ENCODE assay signal across 12 cellular contexts in the genomic region with DNA sequence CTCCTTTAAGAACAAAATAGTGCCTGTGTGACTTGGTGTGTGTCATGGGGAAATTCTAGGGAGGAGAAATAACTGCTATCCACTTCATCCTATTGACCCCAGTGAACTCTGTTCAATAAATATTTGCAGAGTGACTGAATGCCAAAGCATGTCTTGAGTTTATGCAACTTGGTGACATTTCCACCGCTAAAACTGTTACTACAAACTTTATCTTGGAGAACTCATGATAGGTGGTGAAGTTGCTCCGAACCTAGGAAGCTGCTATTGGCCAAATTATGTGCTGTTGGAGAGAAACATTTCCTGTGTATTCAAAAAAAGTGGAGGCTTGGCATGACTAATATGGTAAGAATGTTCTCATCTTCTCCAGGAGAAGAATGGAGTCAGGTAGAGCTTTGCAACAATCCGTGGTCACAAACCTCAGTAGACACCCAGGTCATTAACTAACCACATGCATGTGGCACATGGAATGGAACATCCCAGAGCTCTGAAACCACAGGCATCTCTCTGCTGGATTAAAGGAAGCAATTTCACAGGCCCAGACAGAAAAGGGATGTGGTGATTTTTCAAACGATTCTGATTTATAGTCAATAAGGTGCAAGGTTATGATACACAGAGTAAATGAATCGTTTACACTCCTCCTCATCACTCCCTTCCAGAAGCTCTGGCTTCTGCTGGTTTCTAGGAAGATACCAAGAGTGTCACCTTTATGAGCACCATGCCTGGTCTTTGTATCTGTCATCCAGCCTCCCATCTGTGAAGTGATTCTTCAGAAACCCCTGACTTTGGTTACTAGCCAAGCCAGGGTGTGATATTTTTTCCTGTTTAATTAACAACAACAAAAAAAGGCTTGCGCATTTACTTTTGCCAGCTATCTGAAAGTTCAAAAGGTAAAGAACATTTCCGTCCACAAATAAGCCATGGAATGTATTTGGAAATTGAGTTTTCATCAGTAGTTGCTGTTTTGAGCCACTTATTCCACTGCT.
DNase-seq lines count a peak whose midpoint lies in the region; ATAC-seq and TF ChIP-seq lines count a peak whose summit lies in the region.
"Had no signal": no experiment of that assay in that cellular context is flagged by ENCODE, and none has a peak within 500 bp of the region (broad histone marks: within the 10 kb centered on the region; RNA-seq: fewer than 3 reads in every experiment).

No MANE protein-coding gene starts in this region.

- H3K9me3 ChIP-seq in mesodermal cell (ENCODE audit: control insufficient read depth, low read length): no peaks in the 10 kb centered on the region

- 88 to 100% methylated on average over 3 to 4 of the region's 7 CpGs for WGBS in mesodermal cell (ENCODE audit: insufficient coverage in 2 of 2), 2 experiments

- no peak for TF ChIP-seq CTCF in AG09319 (IDR thresholded peaks at IDR 0.05; ENCODE audit: low read depth, low read length)

- no peak for ATAC-seq in left colon
- ATAC-seq: stimulated activated naive CD8-positive, alpha-beta T cell treated with anti-CD3 and anti-CD28 coated beads, Interleukin-15, Interleukin-2, amounts not matched to agents 100 U/mL and 50 U/mL, for 24 hours had no signal

- no peaks in the 10 kb centered on the region for H3K36me3 ChIP-seq in mesodermal cell (ENCODE audit: control insufficient read depth, insufficient read depth, low read length)

- H3K27ac ChIP-seq in mesodermal cell (ENCODE audit: low read depth, low read length, severe bottlenecking): peak overlapping the region; percentile 16

- intact Hi-C loops in left colon (cut with DNase I, micrococcal nuclease): no loop called here

- DNase-seq in AG09319 (ENCODE audit: extremely low read depth, low read depth) (peak; percentile 52), LoVo (ENCODE audit: low spot score) (peak; percentile 85), dermis blood vessel endothelial cell (peak; percentile 70), left colon (no peak), COLO668 (lab: John Stamatoyannopoulos, UW; ENCODE audit: unreplicated experiment) (no peak), OCI-M2 (lab: John Stamatoyannopoulos, UW; ENCODE audit: unreplicated experiment) (no peak)
- DNase-seq in activated CD4-positive, CD25-positive, alpha-beta regulatory T cell treated with anti-CD3 and anti-CD28 coated beads, Interleukin-2, amount 50 U/mL, for 72 hours: no peak
- DNase-seq: activated CD4-positive, alpha-beta T cell treated with anti-CD3 and anti-CD28 coated beads, Interleukin-2, amount 10 ng/mL, durations not matched to agents 24 days and 14 days; CD8-positive, alpha-beta memory T cell; hypothalamus; stimulated activated naive CD8-positive, alpha-beta T cell treated with anti-CD3 and anti-CD28 coated beads, Interleukin-15, Interleukin-2, amounts not matched to agents 100 U/mL and 50 U/mL, for 24 hours had no signal

- peaks cover 14% of the 10 kb centered on the region for H3K4me1 ChIP-seq in mesodermal cell (ENCODE audit: control insufficient read depth, insufficient read depth, low read length, poor library complexity, severe bottlenecking)

- no peak overlapping the region for H3K4me3 ChIP-seq in mesodermal cell (ENCODE audit: extremely low read depth, insufficient read depth, low read length, poor library complexity, severe bottlenecking)

Comparison
In these comparisons a context has a peak if more than half of its experiments do, and no peak if none do; other contexts are left out.
1. DNase-seq: peak in AG09319 (single experiment), LoVo (single experiment) and dermis blood vessel endothelial cell (single experiment); none in left colon (0 of 2), COLO668 (single experiment), OCI-M2 (single experiment) and activated CD4-positive, CD25-positive, alpha-beta regulatory T cell treated with anti-CD3 and anti-CD28 coated beads, Interleukin-2, amount 50 U/mL, for 72 hours (single experiment).